ENCODE assay signal across 1 cellular context in the genomic region with DNA sequence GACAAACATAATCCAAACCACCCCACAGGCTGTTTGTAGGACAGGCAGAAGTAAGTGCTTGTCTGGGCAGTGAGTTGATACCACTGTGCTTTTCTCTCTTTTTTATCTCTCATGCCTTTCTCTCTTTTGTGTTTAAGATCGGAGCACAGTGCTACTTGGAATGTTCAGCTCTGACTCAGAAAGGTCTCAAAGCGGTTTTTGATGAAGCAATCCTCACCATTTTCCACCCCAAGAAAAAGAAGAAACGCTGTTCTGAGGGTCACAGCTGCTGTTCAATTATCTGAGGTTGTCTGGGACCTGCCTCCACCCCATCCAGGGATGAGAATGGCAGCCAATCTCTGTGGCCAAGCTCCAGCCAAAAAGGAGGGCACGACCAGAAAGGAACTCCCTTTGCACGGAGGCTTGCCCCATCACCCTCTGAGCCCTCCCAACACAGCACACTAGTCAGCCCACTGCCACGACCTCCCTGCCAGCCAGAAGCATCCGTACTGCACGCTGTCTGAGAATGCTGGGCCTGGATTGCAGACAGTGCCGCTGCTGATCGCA.
TF ChIP-seq lines count a peak whose summit lies in the region.

No MANE protein-coding gene starts in this region.

TF ChIP-seq in GM12878, 131 proteins besides CTCF, POLR2A, EP300 and RAD21:
- TF ChIP-seq POLR2AphosphoS2 (IDR thresholded peaks at IDR 0.05; ENCODE audit: low read depth, low read length): no peak
- TF ChIP-seq ASH2L (IDR thresholded peaks at IDR 0.05; ENCODE audit: borderline replicate concordance, low read depth): no peak
- TF ChIP-seq SIX5 (IDR thresholded peaks at IDR 0.05; ENCODE audit: low read depth, low read length, severe bottlenecking): no peak
- TF ChIP-seq, protein P1, sequence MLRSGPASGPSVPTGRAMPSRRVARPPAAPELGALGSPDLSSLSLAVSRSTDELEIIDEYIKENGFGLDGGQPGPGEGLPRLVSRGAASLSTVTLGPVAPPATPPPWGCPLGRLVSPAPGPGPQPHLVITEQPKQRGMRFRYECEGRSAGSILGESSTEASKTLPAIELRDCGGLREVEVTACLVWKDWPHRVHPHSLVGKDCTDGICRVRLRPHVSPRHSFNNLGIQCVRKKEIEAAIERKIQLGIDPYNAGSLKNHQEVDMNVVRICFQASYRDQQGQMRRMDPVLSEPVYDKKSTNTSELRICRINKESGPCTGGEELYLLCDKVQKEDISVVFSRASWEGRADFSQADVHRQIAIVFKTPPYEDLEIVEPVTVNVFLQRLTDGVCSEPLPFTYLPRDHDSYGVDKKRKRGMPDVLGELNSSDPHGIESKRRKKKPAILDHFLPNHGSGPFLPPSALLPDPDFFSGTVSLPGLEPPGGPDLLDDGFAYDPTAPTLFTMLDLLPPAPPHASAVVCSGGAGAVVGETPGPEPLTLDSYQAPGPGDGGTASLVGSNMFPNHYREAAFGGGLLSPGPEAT (IDR thresholded peaks at IDR 0.05; ENCODE audit: low read depth): no peak
- TF ChIP-seq RBBP5 (conservative IDR thresholded peaks at IDR 0.05): no peak
- no peak for TF ChIP-seq HDGF (IDR thresholded peaks at IDR 0.05)
- no peak for TF ChIP-seq ZNF207 (IDR thresholded peaks at IDR 0.05; ENCODE audit: borderline replicate concordance)
- TF ChIP-seq, protein P2, sequence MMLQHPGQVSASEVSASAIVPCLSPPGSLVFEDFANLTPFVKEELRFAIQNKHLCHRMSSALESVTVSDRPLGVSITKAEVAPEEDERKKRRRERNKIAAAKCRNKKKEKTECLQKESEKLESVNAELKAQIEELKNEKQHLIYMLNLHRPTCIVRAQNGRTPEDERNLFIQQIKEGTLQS (IDR thresholded peaks at IDR 0.05; ENCODE audit: borderline replicate concordance, extremely low read depth, low read depth, low read length): no peak
- TF ChIP-seq TCF12 (IDR thresholded peaks at IDR 0.05; ENCODE audit: low read depth, low read length): no peak
- TF ChIP-seq STAT3 (IDR thresholded peaks at IDR 0.05; ENCODE audit: low read depth, low read length): no peak
- no peak for TF ChIP-seq TCF7 (IDR thresholded peaks at IDR 0.05; ENCODE audit: borderline replicate concordance)
- no peak for TF ChIP-seq NR2C2 (IDR thresholded peaks at IDR 0.05; ENCODE audit: borderline replicate concordance, control insufficient read depth, insufficient read length, low read depth)
- no peak for TF ChIP-seq ZBED1 (IDR thresholded peaks at IDR 0.05; ENCODE audit: borderline replicate concordance)
- no peak for TF ChIP-seq SMAD1 (IDR thresholded peaks at IDR 0.05; ENCODE audit: low read depth, partially characterized antibody)
- TF ChIP-seq CHD2 (IDR thresholded peaks at IDR 0.05; ENCODE audit: borderline replicate concordance, low read depth, low read length): no peak
- TF ChIP-seq, protein P3, sequence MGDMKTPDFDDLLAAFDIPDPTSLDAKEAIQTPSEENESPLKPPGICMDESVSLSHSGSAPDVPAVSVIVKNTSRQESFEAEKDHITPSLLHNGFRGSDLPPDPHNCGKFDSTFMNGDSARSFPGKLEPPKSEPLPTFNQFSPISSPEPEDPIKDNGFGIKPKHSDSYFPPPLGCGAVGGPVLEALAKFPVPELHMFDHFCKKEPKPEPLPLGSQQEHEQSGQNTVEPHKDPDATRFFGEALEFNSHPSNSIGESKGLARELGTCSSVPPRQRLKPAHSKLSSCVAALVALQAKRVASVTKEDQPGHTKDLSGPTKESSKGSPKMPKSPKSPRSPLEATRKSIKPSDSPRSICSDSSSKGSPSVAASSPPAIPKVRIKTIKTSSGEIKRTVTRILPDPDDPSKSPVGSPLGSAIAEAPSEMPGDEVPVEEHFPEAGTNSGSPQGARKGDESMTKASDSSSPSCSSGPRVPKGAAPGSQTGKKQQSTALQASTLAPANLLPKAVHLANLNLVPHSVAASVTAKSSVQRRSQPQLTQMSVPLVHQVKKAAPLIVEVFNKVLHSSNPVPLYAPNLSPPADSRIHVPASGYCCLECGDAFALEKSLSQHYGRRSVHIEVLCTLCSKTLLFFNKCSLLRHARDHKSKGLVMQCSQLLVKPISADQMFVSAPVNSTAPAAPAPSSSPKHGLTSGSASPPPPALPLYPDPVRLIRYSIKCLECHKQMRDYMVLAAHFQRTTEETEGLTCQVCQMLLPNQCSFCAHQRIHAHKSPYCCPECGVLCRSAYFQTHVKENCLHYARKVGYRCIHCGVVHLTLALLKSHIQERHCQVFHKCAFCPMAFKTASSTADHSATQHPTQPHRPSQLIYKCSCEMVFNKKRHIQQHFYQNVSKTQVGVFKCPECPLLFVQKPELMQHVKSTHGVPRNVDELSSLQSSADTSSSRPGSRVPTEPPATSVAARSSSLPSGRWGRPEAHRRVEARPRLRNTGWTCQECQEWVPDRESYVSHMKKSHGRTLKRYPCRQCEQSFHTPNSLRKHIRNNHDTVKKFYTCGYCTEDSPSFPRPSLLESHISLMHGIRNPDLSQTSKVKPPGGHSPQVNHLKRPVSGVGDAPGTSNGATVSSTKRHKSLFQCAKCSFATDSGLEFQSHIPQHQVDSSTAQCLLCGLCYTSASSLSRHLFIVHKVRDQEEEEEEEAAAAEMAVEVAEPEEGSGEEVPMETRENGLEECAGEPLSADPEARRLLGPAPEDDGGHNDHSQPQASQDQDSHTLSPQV (IDR thresholded peaks at IDR 0.05): no peak
- no peak for TF ChIP-seq CBFB (IDR thresholded peaks at IDR 0.05; ENCODE audit: low read depth)
- no peak for TF ChIP-seq SPI1 (IDR thresholded peaks at IDR 0.05; ENCODE audit: borderline replicate concordance, insufficient read depth, low read depth, low read length)
- TF ChIP-seq SP1 (IDR thresholded peaks at IDR 0.05; ENCODE audit: low read depth, low read length): no peak
- no peak for TF ChIP-seq TARDBP (IDR thresholded peaks at IDR 0.05; ENCODE audit: borderline replicate concordance)
